9 cellular contexts compared by ENCODE assay signal in the genomic region with DNA sequence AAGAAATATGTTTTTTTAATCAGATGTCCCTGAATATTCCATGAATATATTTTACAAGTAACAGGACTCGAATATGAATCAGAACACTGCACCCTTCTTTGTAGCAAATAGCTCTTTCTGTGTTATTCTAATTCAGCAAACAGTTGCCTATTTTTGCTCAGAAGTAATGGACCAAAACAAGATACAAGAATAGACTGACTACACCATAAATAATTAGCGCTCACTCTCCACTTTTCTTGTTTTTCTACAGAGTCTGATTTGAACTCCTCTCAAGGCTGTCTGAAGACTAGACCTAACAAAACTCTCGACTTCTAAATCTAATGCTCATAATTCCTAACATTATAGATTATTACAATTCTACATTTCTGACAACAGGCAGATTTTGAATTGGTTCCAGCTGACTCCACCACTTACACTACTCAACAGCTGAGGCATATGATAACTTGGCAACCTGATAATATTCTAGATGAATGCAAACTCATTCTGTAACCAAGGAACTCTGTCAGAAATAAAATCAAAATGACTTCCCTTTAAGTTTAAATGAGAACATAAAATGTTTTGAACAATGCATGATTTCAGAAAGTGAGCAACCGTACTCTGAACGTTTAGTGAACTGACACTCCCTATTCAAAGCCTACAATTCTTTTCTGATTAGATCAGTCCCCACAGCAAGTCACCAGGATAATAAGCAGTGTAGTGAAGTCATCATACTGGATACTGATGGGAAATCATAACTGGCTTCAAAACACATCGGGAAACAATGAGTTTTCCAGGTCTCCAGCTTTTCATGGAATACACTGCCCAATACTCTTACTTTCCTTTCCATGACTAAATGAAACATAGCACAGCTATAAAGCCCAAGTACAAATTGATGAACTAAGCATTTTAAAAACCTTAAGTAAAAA.
DNase-seq lines count a peak whose midpoint lies in the region; ATAC-seq and TF ChIP-seq lines count a peak whose summit lies in the region.
"Had no signal": no experiment of that assay in that cellular context is flagged by ENCODE, and none has a peak within 500 bp of the region (broad histone marks: within the 10 kb centered on the region; RNA-seq: fewer than 3 reads in every experiment).

No MANE protein-coding gene starts in this region.

- no peaks in the 10 kb centered on the region for H3K27me3 ChIP-seq in endocrine pancreas (ENCODE audit: control insufficient read depth, insufficient read depth, low read length)

- peaks cover 54% of the 10 kb centered on the region for H3K4me1 Mint-ChIP-seq in neural crest cell

- no peak overlapping the region for H3K9ac ChIP-seq in endocrine pancreas (ENCODE audit: control insufficient read depth, insufficient read depth, low read length)

- peak overlapping the region; percentile 72 for H3K4me3 Mint-ChIP-seq in neural crest cell
- H3K4me3 Mint-ChIP-seq: activated naive CD4-positive, alpha-beta T cell treated with anti-CD3 and anti-CD28 coated beads, Interleukin-2, amount 50 U/mL, for 24 hours had no signal

- H3K9me3 Mint-ChIP-seq in neural crest cell, result peaks cover 3% of the 10 kb centered on the region
- H3K9me3 Mint-ChIP-seq: activated naive CD4-positive, alpha-beta T cell treated with anti-CD3 and anti-CD28 coated beads, Interleukin-2, amount 50 U/mL, for 24 hours had no signal

- H3K4me1 ChIP-seq in endocrine pancreas (ENCODE audit: control insufficient read depth, insufficient read depth, low read length), result peaks cover 20% of the 10 kb centered on the region

- peak; percentile 91 for DNase-seq in DMS79 treated with DMSO at 0.1 percent for 48 hours (lab: John Stamatoyannopoulos, UW)
- peak; percentile 62 to 63 for DNase-seq in NCI-H446 (lab: John Stamatoyannopoulos, UW)
- no peak for DNase-seq in neural crest cell (ENCODE audit: low read depth, low spot score)
- no peak for DNase-seq in NCI-H2196 (lab: John Stamatoyannopoulos, UW; ENCODE audit: unreplicated experiment)

- peak overlapping the region; percentile 73 for H3K27ac Mint-ChIP-seq in neural crest cell (ENCODE audit: unreplicated experiment)
- H3K27ac Mint-ChIP-seq: activated naive CD4-positive, alpha-beta T cell treated with anti-CD3 and anti-CD28 coated beads, Interleukin-2, amount 50 U/mL, for 24 hours had no signal

- H3K27me3 Mint-ChIP-seq in neural crest cell (ENCODE audit: low read depth), result no peaks in the 10 kb centered on the region

- no peaks in the 10 kb centered on the region for H3K36me3 Mint-ChIP-seq in neural crest cell (ENCODE audit: low read depth)
- H3K36me3 Mint-ChIP-seq: activated naive CD4-positive, alpha-beta T cell treated with anti-CD3 and anti-CD28 coated beads, Interleukin-2, amount 50 U/mL, for 24 hours had no signal

- no peaks in the 10 kb centered on the region for H3K36me3 ChIP-seq in endocrine pancreas (ENCODE audit: control insufficient read depth, insufficient read depth, low read length)

- H3K4me3 ChIP-seq in endocrine pancreas (ENCODE audit: control insufficient read depth, insufficient read depth, low read length), result peak overlapping the region; percentile 98

- H3K9me3 ChIP-seq in endocrine pancreas (ENCODE audit: control insufficient read depth, low read length), result no peaks in the 10 kb centered on the region

- no peak for TF ChIP-seq CTCF in neural crest cell (conservative IDR thresholded peaks at IDR 0.05)

- ATAC-seq in HG02571 (IDR thresholded peaks at IDR 0.05; ENCODE audit: unreplicated experiment), result no peak
- no peak for ATAC-seq in GM19467 (IDR thresholded peaks at IDR 0.05; ENCODE audit: unreplicated experiment)
- ATAC-seq in HG02610 (IDR thresholded peaks at IDR 0.05; ENCODE audit: unreplicated experiment), result no peak

Comparison
In these comparisons a context has a peak if more than half of its experiments do, and no peak if none do; other contexts are left out.
1. DNase-seq: peak in DMS79 treated with DMSO at 0.1 percent for 48 hours (single experiment) and NCI-H446 (2 of 2); none in neural crest cell (single experiment) and NCI-H2196 (single experiment).